In genomic region chr1:227748496-227749182, GRCh38 we compare ENCODE assay signal across 1 cellular context.
TF ChIP-seq lines count a peak whose summit lies in the region.

No MANE protein-coding gene starts in this region.

TF ChIP-seq in K562, 482 proteins besides CTCF, POLR2A, EP300 and RAD21 (continued from another document and continues in another):
- TF ChIP-seq ESRRA (IDR thresholded peaks at IDR 0.05; ENCODE audit: borderline replicate concordance, low read depth) (no peak), ZNF3 (CRISPR knock-in tag; IDR thresholded peaks at IDR 0.05) (no peak), KLF6 (CRISPR knock-in tag; IDR thresholded peaks at IDR 0.05; ENCODE audit: borderline replicate concordance) (no peak), FOXP4 (CRISPR knock-in tag; IDR thresholded peaks at IDR 0.05; ENCODE audit: borderline replicate concordance) (no peak), ZNF589 (CRISPR knock-in tag; IDR thresholded peaks at IDR 0.05; ENCODE audit: low read depth) (0 out of 2 replicates have a peak, but pooled peaks have one; percentile 40), ASH1L (IDR thresholded peaks at IDR 0.05; ENCODE audit: borderline replicate concordance, low read depth, partially characterized antibody) (no peak), ZBTB43 (CRISPR knock-in tag; IDR thresholded peaks at IDR 0.05) (no peak), ZNF134 (CRISPR knock-in tag; conservative IDR thresholded peaks at IDR 0.05) (no peak), TAF7 (tag; IDR thresholded peaks at IDR 0.05) (no peak), HDAC2 (IDR thresholded peaks at IDR 0.05) (0 out of 2 replicates have a peak, but pooled peaks have one; percentile 39), PATZ1 (CRISPR knock-in tag; IDR thresholded peaks at IDR 0.05; ENCODE audit: borderline replicate concordance) (no peak), HDAC1 (IDR thresholded peaks at IDR 0.05) (peak in 1 of 2 experiments; percentile 78; a peak in 2 of 4 replicates), MTA3 (IDR thresholded peaks at IDR 0.05; ENCODE audit: borderline replicate concordance) (peak; percentile 93), SMARCA4 (IDR thresholded peaks at IDR 0.05) (peak; percentile 90), ZBTB33 (CRISPR knock-in tag; IDR thresholded peaks at IDR 0.05) (no peak), ZEB2 (IDR thresholded peaks at IDR 0.05) (peak; percentile 75), CBX1 (IDR thresholded peaks at IDR 0.05; ENCODE audit: low read depth) (no peak), ELF4 (CRISPR knock-in tag; IDR thresholded peaks at IDR 0.05) (no peak), PTBP1 (IDR thresholded peaks at IDR 0.05; ENCODE audit: low read depth, low read length) (no peak), POLR3A (IDR thresholded peaks at IDR 0.05; ENCODE audit: borderline replicate concordance, extremely low read depth, insufficient read depth, insufficient read length) (no peak), MECOM (CRISPR knock-in tag; IDR thresholded peaks at IDR 0.05) (peak; percentile 74; the same call in 1 of the 2 replicates), MAFF (IDR thresholded peaks at IDR 0.05; ENCODE audit: low read length) (no peak), ZNF77 (CRISPR knock-in tag; IDR thresholded peaks at IDR 0.05) (no peak), SOX6 (IDR thresholded peaks at IDR 0.05) (peak; percentile 95), ARID4B (CRISPR knock-in tag; IDR thresholded peaks at IDR 0.05) (no peak), ZNF384 (IDR thresholded peaks at IDR 0.05; ENCODE audit: low read depth, low read length) (no peak), TFAP4 (CRISPR knock-in tag; IDR thresholded peaks at IDR 0.05; ENCODE audit: borderline replicate concordance) (peak; percentile 59; the same call in 1 of the 2 replicates), ZNF354B (CRISPR knock-in tag; IDR thresholded peaks at IDR 0.05) (no peak), CEBPG (CRISPR knock-in tag; IDR thresholded peaks at IDR 0.05) (peak; percentile 69), CEBPG (tag; conservative IDR thresholded peaks at IDR 0.05 in 1 of 2, IDR thresholded peaks at IDR 0.05 in 1 of 2) (peak; percentile 95 to 96), FOXO4 (CRISPR knock-in tag; IDR thresholded peaks at IDR 0.05) (no peak), SRF (CRISPR knock-in tag; IDR thresholded peaks at IDR 0.05) (peak in 1 of 2 experiments; percentile 32; a peak in 1 of 4 replicates), CTBP1 (IDR thresholded peaks at IDR 0.05; ENCODE audit: borderline replicate concordance) (peak; percentile 79), MEIS2 (IDR thresholded peaks at IDR 0.05; ENCODE audit: partially characterized antibody) (peak; percentile 80), HDAC8 (tag; IDR thresholded peaks at IDR 0.05) (no peak), ZNF431 (CRISPR knock-in tag; IDR thresholded peaks at IDR 0.05) (no peak), ZNF696 (CRISPR knock-in tag; conservative IDR thresholded peaks at IDR 0.05) (no peak), ZNF507 (tag; conservative IDR thresholded peaks at IDR 0.05) (no peak), SAFB (IDR thresholded peaks at IDR 0.05; ENCODE audit: borderline replicate concordance, low read depth, low read length) (no peak), TOE1 (IDR thresholded peaks at IDR 0.05; ENCODE audit: borderline replicate concordance) (peak; percentile 45; the same call in 1 of the 2 replicates), TOE1 (CRISPR knock-in tag; IDR thresholded peaks at IDR 0.05; ENCODE audit: borderline replicate concordance, low read depth) (no peak), GABPA (tag; conservative IDR thresholded peaks at IDR 0.05; ENCODE audit: low read depth) (peak; percentile 56; the same call in 1 of the 2 replicates), HINFP (tag; conservative IDR thresholded peaks at IDR 0.05; ENCODE audit: low read depth) (no peak), FUS (optimal IDR thresholded peaks at IDR 0.05; ENCODE audit: low read depth, low read length) (no peak), ZNF655 (CRISPR knock-in tag; IDR thresholded peaks at IDR 0.05) (no peak), STAT5A (IDR thresholded peaks at IDR 0.05; ENCODE audit: borderline replicate concordance, low read length) (peak; percentile 83), ZNF57 (CRISPR knock-in tag; IDR thresholded peaks at IDR 0.05) (no peak), E2F4 (CRISPR knock-in tag; IDR thresholded peaks at IDR 0.05; ENCODE audit: low read depth) (no peak), PTRF (tag; IDR thresholded peaks at IDR 0.05) (no peak)
